ENCODE assay signal across 8 cellular contexts in genomic region chr15:34987182-34987488, GRCh38. TPM values are rescaled to one million over a fixed set of nuclear protein-coding genes. Genes with fewer than 3 reads are reported as not detected.
DNase-seq lines count a peak whose midpoint lies in the region; ATAC-seq and TF ChIP-seq lines count a peak whose summit lies in the region.

No MANE protein-coding gene starts in this region.

- no peaks in the 10 kb centered on the region for H3K27me3 Mint-ChIP-seq in activated naive CD4-positive, alpha-beta T cell treated with anti-CD3 and anti-CD28 coated beads, Interleukin-2, amount 50 U/mL, for 24 hours
- no peaks in the 10 kb centered on the region for H3K27me3 Mint-ChIP-seq in type B pancreatic cell

- 12% methylated on average over 4 of the region's 4 CpGs for WGBS in liver

- peak overlapping the region; percentile 95 to 98 for H3K27ac ChIP-seq in liver (ENCODE audit: low read depth in 1 of 2, low read length in 2 of 2)

- peaks cover 35% of the 10 kb centered on the region for H3K4me1 ChIP-seq in adipocyte (ENCODE audit: control insufficient read depth, insufficient read depth, low read length)
- H3K4me1 ChIP-seq in liver (ENCODE audit: control insufficient read depth in 4 of 4, insufficient read depth in 4 of 4, low read length in 3 of 4), result peaks cover 9 to 38% (median 32%) of the 10 kb centered on the region in 4 donors

- no peaks in the 10 kb centered on the region for H3K9me3 ChIP-seq in adipocyte (ENCODE audit: control insufficient read depth, low read length)
- no peaks in the 10 kb centered on the region for H3K9me3 ChIP-seq in liver (ENCODE audit: control insufficient read depth in 4 of 4, low read length in 3 of 4)

- no peaks in the 10 kb centered on the region for H3K9me3 Mint-ChIP-seq in activated naive CD4-positive, alpha-beta T cell treated with anti-CD3 and anti-CD28 coated beads, Interleukin-2, amount 50 U/mL, for 24 hours
- no peaks in the 10 kb centered on the region for H3K9me3 Mint-ChIP-seq in type B pancreatic cell

- H3K4me3 ChIP-seq in adipocyte (ENCODE audit: low read length) (peak overlapping the region; percentile 97), liver (ENCODE audit: low read depth in 1 of 3, low read length in 3 of 3) (peak overlapping the region; percentile 66 to 98 (median 86))

- H3K4me3 Mint-ChIP-seq in activated naive CD4-positive, alpha-beta T cell treated with anti-CD3 and anti-CD28 coated beads, Interleukin-2, amount 50 U/mL, for 24 hours, result peak overlapping the region; percentile 98
- peak overlapping the region; percentile 98 for H3K4me3 Mint-ChIP-seq in type B pancreatic cell

- TF ChIP-seq CTCF in liver (IDR thresholded peaks at IDR 0.05; ENCODE audit: low read depth, low read length, missing input control) (no peak), type B pancreatic cell (conservative IDR thresholded peaks at IDR 0.05) (no peak)

- no peak for DNase-seq in activated naive CD4-positive, alpha-beta T cell treated with anti-CD3 and anti-CD28 coated beads, Interleukin-2, amount 50 U/mL, for 16 hours
- DNase-seq in adipocyte (ENCODE audit: low read depth), result peak; percentile 18
- DNase-seq in type B pancreatic cell (ENCODE audit: extremely low spot score, unreplicated experiment), result no peak

- H3K27ac Mint-ChIP-seq in activated naive CD4-positive, alpha-beta T cell treated with anti-CD3 and anti-CD28 coated beads, Interleukin-2, amount 50 U/mL, for 24 hours, result peak overlapping the region; percentile 100
- peak overlapping the region; percentile 99 for H3K27ac Mint-ChIP-seq in type B pancreatic cell

- H3K27me3 ChIP-seq in adipocyte (replicated peaks; ENCODE audit: control insufficient read depth, insufficient read depth, low read length) (no peaks in the 10 kb centered on the region), liver (ENCODE audit: control insufficient read depth in 4 of 4, insufficient read depth in 4 of 4, low read length in 3 of 4) (no peaks in the 10 kb centered on the region)

- ATAC-seq in GM21423 (IDR thresholded peaks at IDR 0.05; ENCODE audit: unreplicated experiment) (no peak), GM21526 (IDR thresholded peaks at IDR 0.05; ENCODE audit: low FRiP score, unreplicated experiment) (no peak), HG03095 (IDR thresholded peaks at IDR 0.05; ENCODE audit: unreplicated experiment) (no peak)

- H3K36me3 ChIP-seq in adipocyte (ENCODE audit: control insufficient read depth, insufficient read depth, low read length, severe bottlenecking) (peaks cover 18% of the 10 kb centered on the region), liver (ENCODE audit: control insufficient read depth in 4 of 4, insufficient read depth in 3 of 4, low read depth in 1 of 4, low read length in 3 of 4) (peaks cover 0 to 11% (median 8%) of the 10 kb centered on the region in 4 donors)

- TF ChIP-seq RAD21 in liver (IDR thresholded peaks at IDR 0.05), result no peak

- peak overlapping the region; percentile 97 for H3K9ac ChIP-seq in adipocyte (ENCODE audit: low read length)
- H3K9ac ChIP-seq in liver (ENCODE audit: low read depth in 1 of 2, low read length in 2 of 2), result peak overlapping the region; percentile 82 to 99

- H3K4me1 Mint-ChIP-seq in activated naive CD4-positive, alpha-beta T cell treated with anti-CD3 and anti-CD28 coated beads, Interleukin-2, amount 50 U/mL, for 24 hours, result peaks cover 45% of the 10 kb centered on the region
- peaks cover 16% of the 10 kb centered on the region for H3K4me1 Mint-ChIP-seq in type B pancreatic cell (ENCODE audit: unreplicated experiment)

- H3K36me3 Mint-ChIP-seq in activated naive CD4-positive, alpha-beta T cell treated with anti-CD3 and anti-CD28 coated beads, Interleukin-2, amount 50 U/mL, for 24 hours, result peaks cover 8% of the 10 kb centered on the region
- H3K36me3 Mint-ChIP-seq in type B pancreatic cell, result peaks cover 19% of the 10 kb centered on the region

TF ChIP-seq in liver, 16 proteins besides CTCF, POLR2A, EP300 and RAD21:
- no peak for TF ChIP-seq SP1 (IDR thresholded peaks at IDR 0.05)
- TF ChIP-seq YY1 (IDR thresholded peaks at IDR 0.05), result no peak
- no peak for TF ChIP-seq NR2F2 (IDR thresholded peaks at IDR 0.05)
- TF ChIP-seq HNF4A (conservative IDR thresholded peaks at IDR 0.05), result no peak
- TF ChIP-seq ZBTB33 (IDR thresholded peaks at IDR 0.05), result no peak
- no peak for TF ChIP-seq EGR1 (IDR thresholded peaks at IDR 0.05; ENCODE audit: low read depth in 2 of 2)
- no peak for TF ChIP-seq FOXA1 (IDR thresholded peaks at IDR 0.05)

RNA-seq across cellular contexts. Expression of gene ZNF770, which starts 1.0 kb away (rescaled TPM):
- 10 to 100 TPM; 23.9 to 33.1 TPM for total RNA-seq in liver
- 10 to 100 TPM in 1 of 2 donors, 1 to 10 TPM in 1; 9.3 to 74.4 TPM for polyA plus RNA-seq in liver
- 58.7 and 68.3 TPM in 2 replicates for total RNA-seq in type B pancreatic cell (ENCODE audit: low replicate concordance)

RNA-seq across cellular contexts. Expression of gene AQR, which starts 17.6 kb away (rescaled TPM):
- 10 to 100 TPM; 11.6 to 14.3 TPM for total RNA-seq in liver
- polyA plus RNA-seq in liver, result 1 to 10 TPM; 3.4 to 5.8 TPM
- 38.0 and 38.3 TPM in 2 replicates for total RNA-seq in type B pancreatic cell (ENCODE audit: low replicate concordance)
